Comparison of ENCODE assay signal across 12 cellular contexts in genomic region chr17:77456271-77456950, GRCh38.
A peak's percentile ranks its signal among the peaks of the same experiment; 100 is the strongest.
DNase-seq lines count a peak whose midpoint lies in the region; ATAC-seq and TF ChIP-seq lines count a peak whose summit lies in the region.
"Had no signal": no experiment of that assay in that cellular context is flagged by ENCODE, and none has a peak within 500 bp of the region (broad histone marks: within the 10 kb centered on the region; RNA-seq: fewer than 3 reads in every experiment).

No MANE protein-coding gene starts in this region.

- no peaks in the 10 kb centered on the region for H3K36me3 ChIP-seq in gastrocnemius medialis
- peaks cover 67% of the 10 kb centered on the region for H3K36me3 ChIP-seq in MG63

- peak overlapping the region; percentile 93 for H3K27ac Mint-ChIP-seq in CD4-positive, alpha-beta T cell
- peak overlapping the region; percentile 99 for H3K27ac Mint-ChIP-seq in activated naive CD8-positive, alpha-beta T cell
- peak overlapping the region; percentile 92 to 99 (median 99) for H3K27ac Mint-ChIP-seq in naive thymus-derived CD8-positive, alpha-beta T cell

- peak; percentile 24 for ATAC-seq in CD4-positive, alpha-beta T cell (ENCODE audit: poor library complexity)
- peak; percentile 12 to 20 for ATAC-seq in naive thymus-derived CD8-positive, alpha-beta T cell
- ATAC-seq in GM18498 (IDR thresholded peaks at IDR 0.05; ENCODE audit: unreplicated experiment) (no peak), HG02642 (IDR thresholded peaks at IDR 0.05; ENCODE audit: poor library complexity, unreplicated experiment) (no peak), gastrocnemius medialis (no peak)

- H3K36me3 Mint-ChIP-seq in CD4-positive, alpha-beta T cell (ENCODE audit: low read depth): peaks cover 76% of the 10 kb centered on the region
- H3K36me3 Mint-ChIP-seq in activated naive CD8-positive, alpha-beta T cell: peaks cover 9% of the 10 kb centered on the region
- H3K36me3 Mint-ChIP-seq in naive thymus-derived CD8-positive, alpha-beta T cell: peaks cover 12 to 31% (median 21%) of the 10 kb centered on the region in 3 donors

- DNase-seq in CD4-positive, alpha-beta T cell: peak in 3 of 10 experiments; percentile 40 to 56 (median 52)
- DNase-seq in naive thymus-derived CD8-positive, alpha-beta T cell: peak in 4 of 10 donors; percentile 32 to 66 (median 53)
- no peak for DNase-seq in gastrocnemius medialis
- no peak for DNase-seq in MG63
- DNase-seq: caudate nucleus, NCI-H510A treated with DMSO at 0.1 percent for 48 hours had no signal

- H3K4me1 Mint-ChIP-seq in CD4-positive, alpha-beta T cell (ENCODE audit: low read depth): peaks cover 66% of the 10 kb centered on the region
- peaks cover 58% of the 10 kb centered on the region for H3K4me1 Mint-ChIP-seq in activated naive CD8-positive, alpha-beta T cell (ENCODE audit: low read depth)
- H3K4me1 Mint-ChIP-seq in naive thymus-derived CD8-positive, alpha-beta T cell: peaks cover 31 to 72% (median 58%) of the 10 kb centered on the region in 4 donors

- in situ Hi-C loops in gastrocnemius medialis (cut with MboI; ENCODE audit: low sequenced_read_pairs in 4 of 4): no loop called here

- peaks cover 32 to 44% of the 10 kb centered on the region in 2 donors for H3K4me1 ChIP-seq in gastrocnemius medialis

- TF ChIP-seq CTCF in CD4-positive, alpha-beta T cell (IDR thresholded peaks at IDR 0.05): no peak
- TF ChIP-seq CTCF in gastrocnemius medialis (IDR thresholded peaks at IDR 0.05 in 4 of 5, conservative IDR thresholded peaks at IDR 0.05 in 1 of 5): no peak

- H3K4me3 Mint-ChIP-seq in CD4-positive, alpha-beta T cell: peak overlapping the region; percentile 98
- H3K4me3 Mint-ChIP-seq in activated naive CD8-positive, alpha-beta T cell: peak overlapping the region; percentile 98
- H3K4me3 Mint-ChIP-seq in naive thymus-derived CD8-positive, alpha-beta T cell: peak overlapping the region; percentile 91 to 98 (median 96)

- H3K27me3 Mint-ChIP-seq in CD4-positive, alpha-beta T cell: no peaks in the 10 kb centered on the region
- H3K27me3 Mint-ChIP-seq in activated naive CD8-positive, alpha-beta T cell: no peaks in the 10 kb centered on the region
- H3K27me3 Mint-ChIP-seq in naive thymus-derived CD8-positive, alpha-beta T cell: no peaks in the 10 kb centered on the region
- H3K27me3 Mint-ChIP-seq: type B pancreatic cell had no signal

- H3K9me3 Mint-ChIP-seq in CD4-positive, alpha-beta T cell: no peaks in the 10 kb centered on the region
- no peaks in the 10 kb centered on the region for H3K9me3 Mint-ChIP-seq in activated naive CD8-positive, alpha-beta T cell (ENCODE audit: low read depth)
- no peaks in the 10 kb centered on the region for H3K9me3 Mint-ChIP-seq in naive thymus-derived CD8-positive, alpha-beta T cell
- H3K9me3 Mint-ChIP-seq: type B pancreatic cell had no signal

- TF ChIP-seq POLR2A in GM18526 (IDR thresholded peaks at IDR 0.05; ENCODE audit: extremely low read depth, insufficient read length) (peak; percentile 3), gastrocnemius medialis (IDR thresholded peaks at IDR 0.05) (no peak)

- H3K9me3 ChIP-seq in CD4-positive, alpha-beta T cell (ENCODE audit: control insufficient read depth, low read length): no peaks in the 10 kb centered on the region
- H3K9me3 ChIP-seq in gastrocnemius medialis: no peaks in the 10 kb centered on the region
- H3K9me3 ChIP-seq in MG63: no peaks in the 10 kb centered on the region

- H3K4me3 ChIP-seq in gastrocnemius medialis (no peak overlapping the region), MG63 (no peak overlapping the region)

- CTCF ChIA-PET in CD4-positive, alpha-beta T cell (lab: Charles Lee): interaction anchor here (0.8 to 2.5 kb wide), 3 partner anchors 15 to 125 kb away, joined by 3 to 8 read pairs (median 5); no protein-coding TSS in a partner anchor

- intact Hi-C loops in CD4-positive, alpha-beta T cell (cut with DNase I, micrococcal nuclease): loop anchor here (2.0 to 5.0 kb wide), 4 partner anchors 16 to 676 kb away; partner anchors contain the start of gene TMC8 (in 1 of the 2)
- intact Hi-C loops in gastrocnemius medialis (cut with DNase I; ENCODE audit: low total_unique reads): no loop called here

- no peaks in the 10 kb centered on the region for H3K27me3 ChIP-seq in CD4-positive, alpha-beta T cell (ENCODE audit: control insufficient read depth, insufficient read depth, low read length)
- H3K27me3 ChIP-seq in gastrocnemius medialis: no peaks in the 10 kb centered on the region
- no peaks in the 10 kb centered on the region for H3K27me3 ChIP-seq in MG63

- POLR2A ChIA-PET in CD4-positive, alpha-beta T cell (lab: Charles Lee): interaction anchor here (0.8 to 11.9 kb wide), 6 partner anchors 9 to 674 kb away, joined by 3 to 681 read pairs (median 12); no protein-coding TSS in a partner anchor
- POLR2A ChIA-PET in naive thymus-derived CD8-positive, alpha-beta T cell (lab: Charles Lee): interaction anchor here (0.6 to 74.5 kb wide), 12 partner anchors 5 to 699 kb away, joined by 3 to 5369 read pairs (median 14); no protein-coding TSS in a partner anchor

- peak overlapping the region; percentile 90 for H3K27ac ChIP-seq in CD4-positive, alpha-beta T cell (ENCODE audit: low read depth, low read length)
- peak overlapping the region in 2 of 4 donors; percentile 22 to 44 for H3K27ac ChIP-seq in gastrocnemius medialis
- H3K27ac ChIP-seq: HL-60 had no signal

Comparison
In these comparisons a context has a peak if more than half of its experiments do, and no peak if none do; other contexts are left out.
1. ATAC-seq: peak in CD4-positive, alpha-beta T cell (single experiment) and naive thymus-derived CD8-positive, alpha-beta T cell (2 of 2); none in GM18498 (single experiment), HG02642 (single experiment) and gastrocnemius medialis (0 of 2).
2. Peak in every context shown above with its lines, with median percentiles within 50 percentile points of each other: H3K27ac Mint-ChIP-seq and H3K4me3 Mint-ChIP-seq.